Comparison of ENCODE assay signal across 7 cellular contexts in the genomic region with DNA sequence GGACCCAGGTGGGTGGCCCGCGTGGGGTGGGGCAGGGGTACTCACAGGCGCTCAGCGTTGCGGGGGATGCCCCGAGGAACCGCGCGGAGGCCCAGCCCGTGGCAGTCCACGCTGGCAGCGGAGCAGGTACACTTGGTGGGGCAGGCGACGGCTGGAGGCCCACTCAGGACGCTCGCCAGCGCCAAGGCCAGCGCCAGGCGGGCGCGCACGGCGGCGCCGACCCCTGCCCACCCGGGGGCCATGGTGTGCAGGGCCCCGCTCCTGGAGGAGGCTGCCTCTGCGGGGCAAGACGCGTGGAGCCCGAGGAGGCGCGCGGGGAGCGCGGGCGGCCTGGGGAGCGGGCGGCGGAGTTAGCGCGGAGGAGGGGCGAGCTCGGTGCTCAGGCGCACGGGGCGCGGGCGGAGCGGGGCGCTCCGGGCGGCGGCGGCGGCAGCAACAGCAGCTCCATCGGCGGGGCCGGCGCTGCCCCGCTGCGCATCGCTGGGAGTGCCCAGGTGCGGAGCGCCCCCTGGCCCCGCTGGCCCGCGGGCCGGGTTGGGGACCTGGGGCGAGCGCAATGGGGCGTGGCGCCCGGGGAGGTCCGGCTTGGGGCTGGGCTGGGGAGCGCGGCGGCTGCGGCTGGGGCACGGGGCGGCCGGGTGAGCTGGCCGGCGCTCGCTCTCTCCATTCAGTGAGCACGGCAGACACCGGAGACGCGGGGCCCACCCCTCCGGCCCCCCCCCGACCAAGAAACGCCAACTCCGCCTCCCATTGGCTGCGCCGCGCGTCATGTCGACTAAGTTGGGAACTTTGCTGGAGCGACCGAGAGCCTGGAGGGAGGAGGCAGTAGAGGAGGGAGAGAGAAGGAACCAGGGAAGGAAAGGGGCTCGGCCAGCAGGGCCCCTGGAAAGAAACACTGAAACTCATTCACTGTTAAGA. TPM values are rescaled to one million over a fixed set of nuclear protein-coding genes. Genes with fewer than 3 reads are reported as not detected.
DNase-seq lines count a peak whose midpoint lies in the region; ATAC-seq and TF ChIP-seq lines count a peak whose summit lies in the region.

A gene (minus strand): TSS at position 672 of the 918 bp plus-strand sequence. CDS start 430 bp downstream, at position 242.

- H3K4me3 ChIP-seq in HUES64 (ENCODE audit: low read length) (peak within 1 kb of the TSS; percentile 63), mammary epithelial cell (replicated peaks in 1 of 3; ENCODE audit: insufficient read depth in 1 of 3, low read depth in 2 of 3, low read length in 3 of 3) (peak within 1 kb of the TSS; percentile 54 to 69 (median 55)), subcutaneous abdominal adipose tissue (ENCODE audit: low read depth in 1 of 5, low read length in 5 of 5) (peak within 1 kb of the TSS; percentile 63 to 78 (median 70))

- H3K4me1 ChIP-seq in HUES64 (ENCODE audit: insufficient read depth, low read length) (peaks cover 5% of the 10 kb centered on the region; the same call in 1 of the 2 replicates), mammary epithelial cell (ENCODE audit: insufficient read depth, low read length) (peaks cover 38% of the 10 kb centered on the region), subcutaneous abdominal adipose tissue (ENCODE audit: control insufficient read depth in 5 of 5, insufficient read depth in 5 of 5, low read length in 5 of 5) (peaks cover 5 to 50% (median 35%) of the 10 kb centered on the region in 5 donors)

- under 1% methylated on average over 100 of the region's 101 CpGs for WGBS in HUES64
- WGBS in mammary epithelial cell (ENCODE audit: low coverage, missing lambda C conversion rate): 0% methylated on average over 15 of the region's 101 CpGs

- H3K4me3 Mint-ChIP-seq in activated naive CD4-positive, alpha-beta T cell treated with anti-CD3 and anti-CD28 coated beads, Interleukin-2, amount 10 ng/mL, durations not matched to agents 7 days and 5 days: no peak within 1 kb of the TSS

- H3K27ac ChIP-seq in HUES64 (ENCODE audit: low read depth, low read length) (no peak within 1 kb of the TSS), mammary epithelial cell (ENCODE audit: insufficient read depth, low read depth, low read length) (peak within 1 kb of the TSS; percentile 26), subcutaneous abdominal adipose tissue (ENCODE audit: low read depth, low read length) (peak within 1 kb of the TSS; percentile 77)

- peak within 1 kb of the TSS; percentile 93 for H3K4me2 ChIP-seq in mammary epithelial cell (ENCODE audit: insufficient read depth, low read depth, low read length)

- in situ Hi-C loops in mammary epithelial cell (cut with MboI; ENCODE audit: low sequenced_read_pairs in 2 of 2): loop anchor here (10.0 kb wide), 1 partner anchor 316 kb away; no protein-coding TSS in a partner anchor

- DNase-seq in mammary epithelial cell (peak; percentile 86), iPS-NIHi7 (ENCODE audit: extremely low spot score) (peak; percentile 93), erythroblast (lab: John Stamatoyannopoulos, UW) (no peak)
- DNase-seq in activated naive CD4-positive, alpha-beta T cell treated with anti-CD3 and anti-CD28 coated beads, Interleukin-2, amount 10 ng/mL, durations not matched to agents 7 days and 5 days: no peak

- H3K27ac Mint-ChIP-seq in activated naive CD4-positive, alpha-beta T cell treated with anti-CD3 and anti-CD28 coated beads, Interleukin-2, amount 10 ng/mL, durations not matched to agents 7 days and 5 days: no peak within 1 kb of the TSS

- CTCF ChIA-PET in mammary epithelial cell (lab: Charles Lee; ENCODE audit: low non-redundant PET): interaction anchor here (0.6 kb wide), 1 partner anchor 205 kb away, joined by 3 read pairs; no protein-coding TSS in a partner anchor
- CTCF ChIA-PET in activated naive CD4-positive, alpha-beta T cell treated with anti-CD3 and anti-CD28 coated beads, Interleukin-2, amount 10 ng/mL, durations not matched to agents 7 days and 5 days (lab: Charles Lee): no interaction called here

- H3K27me3 Mint-ChIP-seq in activated naive CD4-positive, alpha-beta T cell treated with anti-CD3 and anti-CD28 coated beads, Interleukin-2, amount 10 ng/mL, durations not matched to agents 7 days and 5 days: peaks cover 76% of the 10 kb centered on the region

- peak within 1 kb of the TSS; percentile 89 for H2AFZ ChIP-seq in mammary epithelial cell (ENCODE audit: low read depth, low read length)

- intact Hi-C loops in mammary epithelial cell (cut with micrococcal nuclease): loop anchor here (1.0 to 5.0 kb wide), 5 partner anchors 32 to 623 kb away; no protein-coding TSS in a partner anchor

- ATAC-seq in GM18498 (IDR thresholded peaks at IDR 0.05; ENCODE audit: unreplicated experiment): no peak

- no peak for TF ChIP-seq CTCF in mammary epithelial cell (conservative IDR thresholded peaks at IDR 0.05 in 1 of 2, IDR thresholded peaks at IDR 0.05 in 1 of 2; ENCODE audit: extremely low read depth in 1 of 2, insufficient read depth in 1 of 2, low read depth in 1 of 2, low read length in 2 of 2)

- BruUV-seq in mammary epithelial cell (replicated peaks; lab: Mats Ljungman, UMichigan): no TSS peak

- H3K27me3 ChIP-seq in HUES64 (ENCODE audit: insufficient read depth, low read length): peaks cover 55% of the 10 kb centered on the region
- H3K27me3 ChIP-seq in mammary epithelial cell (ENCODE audit: insufficient read depth, low read length): no peaks in the 10 kb centered on the region
- H3K27me3 ChIP-seq in subcutaneous abdominal adipose tissue (ENCODE audit: control insufficient read depth in 5 of 5, insufficient read depth in 4 of 5, low read length in 5 of 5): peaks cover 0 to 5% (median 0%) of the 10 kb centered on the region in 5 donors

- H3K9me3 ChIP-seq in HUES64 (ENCODE audit: insufficient read depth, low read depth, low read length) (no peaks in the 10 kb centered on the region), mammary epithelial cell (replicated peaks; ENCODE audit: insufficient read depth, low read length) (no peaks in the 10 kb centered on the region), subcutaneous abdominal adipose tissue (ENCODE audit: control insufficient read depth in 5 of 5, low read length in 5 of 5) (no peaks in the 10 kb centered on the region)

- peaks cover 8% of the 10 kb centered on the region for H3K4me1 Mint-ChIP-seq in activated naive CD4-positive, alpha-beta T cell treated with anti-CD3 and anti-CD28 coated beads, Interleukin-2, amount 10 ng/mL, durations not matched to agents 7 days and 5 days

- H3K36me3 ChIP-seq in HUES64 (ENCODE audit: insufficient read depth, low read length) (no peaks in the 10 kb centered on the region), mammary epithelial cell (ENCODE audit: insufficient read depth, low read length) (no peaks in the 10 kb centered on the region), subcutaneous abdominal adipose tissue (ENCODE audit: control insufficient read depth in 5 of 5, insufficient read depth in 5 of 5, low read length in 5 of 5) (no peaks in the 10 kb centered on the region)

- H3K9me3 Mint-ChIP-seq in activated naive CD4-positive, alpha-beta T cell treated with anti-CD3 and anti-CD28 coated beads, Interleukin-2, amount 10 ng/mL, durations not matched to agents 7 days and 5 days: no peaks in the 10 kb centered on the region

- H4K20me1 ChIP-seq in mammary epithelial cell (ENCODE audit: insufficient read depth, low read length): no peaks in the 10 kb centered on the region

- H3K9ac ChIP-seq in HUES64 (ENCODE audit: low read depth, low read length): peak within 1 kb of the TSS; percentile 49; the same call in 1 of the 2 replicates
- H3K9ac ChIP-seq in mammary epithelial cell (ENCODE audit: insufficient read depth, low read length): peak within 1 kb of the TSS; percentile 60
- H3K9ac ChIP-seq in subcutaneous abdominal adipose tissue (ENCODE audit: low read length in 5 of 5): peak within 1 kb of the TSS in 4 of 5 donors; percentile 26 to 60 (median 40)

- no peaks in the 10 kb centered on the region for H3K36me3 Mint-ChIP-seq in activated naive CD4-positive, alpha-beta T cell treated with anti-CD3 and anti-CD28 coated beads, Interleukin-2, amount 10 ng/mL, durations not matched to agents 7 days and 5 days

- H3K79me2 ChIP-seq in mammary epithelial cell (ENCODE audit: insufficient read depth, low read length): peaks cover 43% of the 10 kb centered on the region

- no peak for TF ChIP-seq POLR2A in erythroblast (IDR thresholded peaks at IDR 0.05; ENCODE audit: low read length)

- dilution Hi-C loops in mammary epithelial cell (cut with HindIII; ENCODE audit: low sequenced_read_pairs): no loop called here

RNA-seq across cellular contexts. Expression of the gene that starts here (rescaled TPM):
- 1.3 TPM for polyA plus RNA-seq in HUES64 (2013, experiment 1 of 2)
- 2.2 TPM for polyA plus RNA-seq in HUES64 (2013, experiment 2 of 2)
- total RNA-seq in mammary epithelial cell: 10 to 100 TPM; 14.7 to 25.1 TPM
- polyA plus RNA-seq in mammary epithelial cell: 21.7 TPM
- polyA minus RNA-seq in mammary epithelial cell: 40.2 TPM

Comparison
In these comparisons a context has a peak if more than half of its experiments do, and no peak if none do; other contexts are left out.
1. DNase-seq: peak in mammary epithelial cell (single experiment) and iPS-NIHi7 (single experiment); none in erythroblast (0 of 2) and activated naive CD4-positive, alpha-beta T cell treated with anti-CD3 and anti-CD28 coated beads, Interleukin-2, amount 10 ng/mL, durations not matched to agents 7 days and 5 days (single experiment).
2. Peak in every context shown above with its lines, with median percentiles within 50 percentile points of each other: H3K4me3 ChIP-seq and H3K9ac ChIP-seq.